30 cellular contexts compared by ENCODE assay signal in the genomic region with DNA sequence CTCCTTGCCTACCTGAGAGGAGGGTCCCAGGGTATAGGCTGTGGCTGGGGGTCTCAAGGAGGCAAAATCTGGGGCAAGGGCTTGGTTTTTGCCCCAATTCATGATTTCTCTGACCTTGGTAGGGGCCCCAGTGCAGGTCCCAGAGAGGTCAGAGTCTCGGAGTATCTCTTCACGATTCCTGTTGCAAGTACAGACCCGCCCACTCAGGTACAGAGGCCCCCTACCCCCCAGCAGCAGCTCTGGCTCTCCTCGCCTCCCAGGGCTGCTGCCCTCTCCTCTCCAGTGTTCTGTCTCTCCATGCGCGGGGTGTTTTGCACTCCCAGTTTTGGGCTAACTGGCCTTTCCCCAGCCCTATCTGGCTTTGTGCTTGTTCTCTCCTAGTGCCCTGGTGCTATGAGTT.
"Had no signal": no experiment of that assay in that cellular context is flagged by ENCODE, and none has a peak within 500 bp of the region (broad histone marks: within the 10 kb centered on the region; RNA-seq: fewer than 3 reads in every experiment).

No MANE protein-coding gene starts in this region.

- H3K36me3 ChIP-seq: neural progenitor cell had no signal

- H3K27me3 Mint-ChIP-seq: naive B cell; stimulated activated naive B cell treated with anti-CD40 and anti-IgM and Interleukin-4, amounts not matched to agents 10 μg/mL and 1 μg/mL and 100 μg/mL, for 72 hours had no signal

- H3K9me3 ChIP-seq: heart right ventricle, left lung, pancreas, prostate gland, stomach, testis, thyroid gland, transverse colon, upper lobe of left lung had no signal

- H3K4me3 ChIP-seq: heart right ventricle, hepatocyte, left lung, lung, neural progenitor cell, pancreas, prostate gland, skin epidermis, stomach, testis, thyroid gland, transverse colon, upper lobe of left lung had no signal

- H2AFZ ChIP-seq: hepatocyte, neural progenitor cell had no signal

- H3K27me3 ChIP-seq: heart right ventricle, hepatocyte, left lung, pancreas, stomach, testis, thyroid gland, transverse colon, upper lobe of left lung had no signal

- DNase-seq: heart right ventricle; islet precursor cell; kidney glomerular epithelial cell; left colon; mesendoderm; naive B cell; natural killer cell; nephron progenitor cell; retina; stimulated activated CD4-positive, alpha-beta T cell treated with anti-CD3 and anti-CD28 coated beads, Interleukin-12 subunit alpha, Interleukin-12 subunit beta, amount 100 ng/mL, for 4 hours; stimulated activated CD4-positive, alpha-beta T cell treated with anti-CD3 and anti-CD28 coated beads, Interleukin-15, amount 100 ng/mL, for 24 hours; stimulated activated CD4-positive, alpha-beta T cell treated with anti-CD3 and anti-CD28 coated beads, Interleukin-2, amount 100 ng/mL, for 24 hours; stimulated activated CD4-positive, alpha-beta T cell treated with anti-CD3 and anti-CD28 coated beads, Interleukin-4, amount 100 ng/mL, for 1 hour; stimulated activated naive B cell treated with anti-CD40 and anti-IgM and Interleukin-4, amounts not matched to agents 10 μg/mL and 1 μg/mL and 100 μg/mL, for 72 hours; stimulated activated naive CD8-positive, alpha-beta T cell treated with anti-CD3 and anti-CD28 coated beads, Interleukin-15, Interleukin-2, amounts not matched to agents 100 U/mL and 50 U/mL, for 24 hours; stomach; testis; thyroid gland; transverse colon; upper lobe of left lung had no signal

- H3K27ac Mint-ChIP-seq: mesothelial cell of epicardium, naive B cell, neural progenitor cell had no signal

- H3K36me3 Mint-ChIP-seq: natural killer cell had no signal

- ATAC-seq: heart right ventricle; left colon; left lung; natural killer cell; pancreas; right cardiac atrium; sciatic nerve; stimulated activated naive B cell treated with anti-CD40 and anti-IgM and Interleukin-4, amounts not matched to agents 10 μg/mL and 1 μg/mL and 100 μg/mL, for 72 hours; stimulated activated naive CD8-positive, alpha-beta T cell treated with anti-CD3 and anti-CD28 coated beads, Interleukin-15, Interleukin-2, amounts not matched to agents 100 U/mL and 50 U/mL, for 24 hours had no signal

- H3K4me1 Mint-ChIP-seq: mesothelial cell of epicardium, natural killer cell, nephron progenitor cell had no signal

- H3K27ac ChIP-seq: heart right ventricle, hepatocyte, left lung, neural progenitor cell, pancreas, prostate gland, skin epidermis, stomach, testis, thyroid gland, transverse colon, upper lobe of left lung had no signal

- H3K4me3 Mint-ChIP-seq: mesothelial cell of epicardium; naive B cell; natural killer cell; nephron progenitor cell; neural progenitor cell; stimulated activated naive B cell treated with anti-CD40 and anti-IgM and Interleukin-4, amounts not matched to agents 10 μg/mL and 1 μg/mL and 100 μg/mL, for 72 hours had no signal

- H3K4me2 ChIP-seq: hepatocyte, neural progenitor cell had no signal

- H3K9ac ChIP-seq: neural progenitor cell had no signal
